10 cellular contexts compared by ENCODE assay signal in genomic region chr7:153564391-153564790, GRCh38.
"Had no signal": no experiment of that assay in that cellular context is flagged by ENCODE, and none has a peak within 500 bp of the region (broad histone marks: within the 10 kb centered on the region; RNA-seq: fewer than 3 reads in every experiment).

No MANE protein-coding gene starts in this region.

- H3K27ac ChIP-seq: GM23248, HL-60, KMS-11 had no signal

- FAIRE-seq: H54, HepG2 had no signal

- H3K27ac Mint-ChIP-seq: H9, IgD-negative memory B cell had no signal

- ATAC-seq: HepG2 had no signal

- DNase-seq: GM23248, GOT3, H9, HCEC 1CT, KBM-7 had no signal

- H3K4me2 ChIP-seq: KMS-11 had no signal

- H2AFZ ChIP-seq: GM23248 had no signal

- H3K9ac ChIP-seq: GM23248, KMS-11 had no signal

- H3K4me3 ChIP-seq: GM23248 had no signal
